ENCODE assay signal across 16 cellular contexts in the genomic region with DNA sequence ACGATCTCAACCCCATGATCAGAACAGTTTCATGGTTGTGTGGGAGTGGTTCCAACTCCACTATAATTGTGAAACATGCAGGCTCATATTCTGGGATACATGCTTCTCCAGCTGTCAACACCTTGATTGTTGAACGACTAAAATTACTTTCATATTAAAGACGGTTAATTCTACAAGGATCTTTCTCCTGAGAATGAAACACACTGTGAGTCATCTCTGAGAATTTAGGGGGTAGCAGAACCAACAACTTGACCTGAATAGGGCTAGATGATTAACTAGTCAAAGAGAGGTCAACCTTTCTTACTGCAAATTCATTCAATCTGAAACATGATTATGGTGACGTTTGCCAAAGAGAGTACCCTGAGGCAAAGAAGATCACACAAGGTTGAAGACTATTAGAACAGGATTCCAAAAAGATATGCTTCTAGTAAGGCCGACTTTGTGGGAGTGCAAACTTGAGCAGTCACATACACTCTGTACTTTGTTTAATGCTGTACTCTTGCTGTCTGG.
DNase-seq lines count a peak whose midpoint lies in the region; ATAC-seq and TF ChIP-seq lines count a peak whose summit lies in the region.
"Had no signal": no experiment of that assay in that cellular context is flagged by ENCODE, and none has a peak within 500 bp of the region (broad histone marks: within the 10 kb centered on the region; RNA-seq: fewer than 3 reads in every experiment).

No MANE protein-coding gene starts in this region.

- H3K27ac ChIP-seq in Panc1 (ENCODE audit: low read length) (peak overlapping the region; percentile 20; the same call in 1 of the 2 replicates), psoas muscle (peak overlapping the region; percentile 73), Karpas-422 (ENCODE audit: low read length) (no peak overlapping the region), colonic mucosa (no peak overlapping the region)
- no peak overlapping the region for H3K27ac ChIP-seq in effector memory CD4-positive, alpha-beta T cell (ENCODE audit: insufficient read depth, low read length, poor library complexity, severe bottlenecking)

- H3K9ac ChIP-seq in Karpas-422 (ENCODE audit: low read length) (no peak overlapping the region), colonic mucosa (ENCODE audit: low read depth in 2 of 2, low read length in 2 of 2) (no peak overlapping the region)

- no peak for TF ChIP-seq CTCF in Panc1 (IDR thresholded peaks at IDR 0.05)
- TF ChIP-seq CTCF in epithelial cell of proximal tubule (conservative IDR thresholded peaks at IDR 0.05; ENCODE audit: low read depth, low read length), result no peak
- TF ChIP-seq CTCF in psoas muscle (IDR thresholded peaks at IDR 0.05), result no peak
- TF ChIP-seq CTCF in colonic mucosa (IDR thresholded peaks at IDR 0.05), result no peak

- H3K4me3 ChIP-seq in Panc1 (ENCODE audit: low read depth in 2 of 2, low read length in 2 of 2) (no peak overlapping the region), epithelial cell of proximal tubule (ENCODE audit: low read depth, low read length) (no peak overlapping the region), psoas muscle (no peak overlapping the region), Karpas-422 (ENCODE audit: low read length) (no peak overlapping the region), colonic mucosa (no peak overlapping the region)
- H3K4me3 ChIP-seq in effector memory CD4-positive, alpha-beta T cell (ENCODE audit: insufficient read depth, low read depth, low read length, poor library complexity, severe bottlenecking), result no peak overlapping the region

- H3K4me1 ChIP-seq in Panc1 (ENCODE audit: control insufficient read depth, insufficient read depth, low read length) (peaks cover 30% of the 10 kb centered on the region), psoas muscle (peaks cover 6% of the 10 kb centered on the region), Karpas-422 (ENCODE audit: low read length) (no peaks in the 10 kb centered on the region), colonic mucosa (no peaks in the 10 kb centered on the region)
- no peaks in the 10 kb centered on the region for H3K4me1 ChIP-seq in effector memory CD4-positive, alpha-beta T cell (ENCODE audit: control insufficient read depth, insufficient read depth, low read length, poor library complexity, severe bottlenecking)

- 23 to 60% (median 37%) methylated on average over 5 of the region's 5 CpGs for WGBS in psoas muscle, 3 donors

- H3K9me3 ChIP-seq in Panc1 (ENCODE audit: control insufficient read depth, insufficient read depth, low read depth, low read length) (no peaks in the 10 kb centered on the region), psoas muscle (no peaks in the 10 kb centered on the region), Karpas-422 (ENCODE audit: low read length) (no peaks in the 10 kb centered on the region), colonic mucosa (no peaks in the 10 kb centered on the region)
- H3K9me3 ChIP-seq in effector memory CD4-positive, alpha-beta T cell (ENCODE audit: control insufficient read depth, low read length), result no peaks in the 10 kb centered on the region

- H3K27me3 ChIP-seq in Panc1 (ENCODE audit: control insufficient read depth, insufficient read depth, low read length), result no peaks in the 10 kb centered on the region
- no peaks in the 10 kb centered on the region for H3K27me3 ChIP-seq in psoas muscle (ENCODE audit: insufficient read depth in 3 of 3, low read length in 2 of 3)
- H3K27me3 ChIP-seq in Karpas-422 (ENCODE audit: low read length), result no peaks in the 10 kb centered on the region
- H3K27me3 ChIP-seq in colonic mucosa, result no peaks in the 10 kb centered on the region
- H3K27me3 ChIP-seq in effector memory CD4-positive, alpha-beta T cell (replicated peaks; ENCODE audit: control insufficient read depth, insufficient read depth, low read length, poor library complexity, severe bottlenecking), result no peaks in the 10 kb centered on the region

- BruUV-seq in Panc1 (replicated peaks; lab: Mats Ljungman, UMichigan), result no TSS peak

- ATAC-seq in HG03432 (IDR thresholded peaks at IDR 0.05; ENCODE audit: unreplicated experiment) (peak; percentile 52), Panc1 (no peak), psoas muscle (peak; percentile 85 to 87 (median 86)), GM19452 (IDR thresholded peaks at IDR 0.05; ENCODE audit: unreplicated experiment) (no peak)
- ATAC-seq: CD8-positive, alpha-beta T cell; HepG2 had no signal

- in situ Hi-C loops in Panc1 (cut with HindIII; ENCODE audit: low pct_unique_long_range_greater_than_20kb, low sequenced_read_pairs), result no loop called here

- POLR2A ChIA-PET in Panc1 (lab: Charles Lee), result no interaction called here

- intact Hi-C loops in Panc1 (cut with micrococcal nuclease; ENCODE audit: unreplicated experiment) (no loop called here), psoas muscle (cut with DNase I) (loop anchor here in 1 of 2 donors (10.0 kb wide), 1 partner anchor 175 kb away; a partner anchor contains a TSS), colonic mucosa (cut with DNase I) (no loop called here)

- no peaks in the 10 kb centered on the region for H3K79me2 ChIP-seq in Karpas-422 (ENCODE audit: low read length)

- no peak overlapping the region for H3K4me2 ChIP-seq in Karpas-422 (ENCODE audit: low read depth, low read length, poor library complexity, severe bottlenecking)

- H3K36me3 ChIP-seq in Panc1 (ENCODE audit: control insufficient read depth, insufficient read depth, low read length) (no peaks in the 10 kb centered on the region), psoas muscle (ENCODE audit: insufficient read depth in 1 of 2, low read depth in 1 of 2) (no peaks in the 10 kb centered on the region), Karpas-422 (ENCODE audit: insufficient read depth, low read length) (no peaks in the 10 kb centered on the region), colonic mucosa (no peaks in the 10 kb centered on the region)
- no peaks in the 10 kb centered on the region for H3K36me3 ChIP-seq in effector memory CD4-positive, alpha-beta T cell (ENCODE audit: control insufficient read depth, insufficient read depth, low read length)

- CTCF ChIA-PET in Panc1 (lab: Charles Lee), result no interaction called here

- no peaks in the 10 kb centered on the region for H4K20me1 ChIP-seq in Karpas-422 (ENCODE audit: insufficient read depth, low read depth, low read length)

- no peaks in the 10 kb centered on the region for H3K9me2 ChIP-seq in Karpas-422 (replicated peaks; ENCODE audit: insufficient read depth, low read length)

- no peak for DNase-seq in Panc1 (ENCODE audit: low read depth, low spot score)
- DNase-seq in epithelial cell of proximal tubule (ENCODE audit: low read depth), result peak; percentile 77
- DNase-seq in psoas muscle, result no peak
- no peak for DNase-seq in Karpas-422
- no peak for DNase-seq in colonic mucosa
- no peak for DNase-seq in effector memory CD4-positive, alpha-beta T cell
- DNase-seq: CD8-positive, alpha-beta T cell; H7; Kasumi-1; NCI-H1417 treated with DMSO at 0.1 percent for 48 hours; NCI-H2081; NCI-H2227 treated with DMSO at 0.1 percent for 48 hours; SIG-M5 had no signal

- no peak overlapping the region for H2AFZ ChIP-seq in Karpas-422 (ENCODE audit: low read length)

Comparison
In these comparisons a context has a peak if more than half of its experiments do, and no peak if none do; other contexts are left out.
1. ATAC-seq: peak in HG03432 (single experiment) and psoas muscle (4 of 4); none in Panc1 (single experiment) and GM19452 (single experiment).
2. H3K27ac ChIP-seq: peak in Panc1 (single experiment) and psoas muscle (single experiment); none in Karpas-422 (single experiment), colonic mucosa (single experiment) and effector memory CD4-positive, alpha-beta T cell (single experiment).